Comparison of ENCODE assay signal across 28 cellular contexts in the genomic region with DNA sequence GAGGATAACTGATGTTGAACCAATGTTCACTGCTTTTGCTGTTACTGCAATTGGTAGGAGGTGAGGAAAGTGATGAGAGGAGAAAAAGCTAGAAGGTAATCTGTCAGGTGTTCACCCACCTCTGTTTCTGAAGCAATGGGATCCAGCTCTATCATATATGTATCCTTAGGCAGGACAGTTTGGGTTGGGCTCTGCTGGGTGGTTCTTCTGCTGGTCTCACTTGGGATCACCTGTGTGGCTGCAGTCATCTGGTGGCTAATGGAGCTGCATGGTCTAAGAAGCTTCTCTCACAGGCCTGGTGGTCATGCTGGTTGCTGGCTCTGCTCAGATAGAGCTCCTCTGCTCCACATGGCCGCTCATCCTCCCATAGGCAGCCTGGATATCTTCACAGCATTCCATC.
"Had no signal": no experiment of that assay in that cellular context is flagged by ENCODE, and none has a peak within 500 bp of the region (broad histone marks: within the 10 kb centered on the region; RNA-seq: fewer than 3 reads in every experiment).

No MANE protein-coding gene starts in this region.

- H3K27me3 ChIP-seq: stomach, testis, thyroid gland, tibial nerve, upper lobe of left lung, upper lobe of right lung, uterus, vagina had no signal

- H3K4me3 Mint-ChIP-seq: stimulated activated effector memory CD8-positive, alpha-beta T cell treated with anti-CD3 and anti-CD28 coated beads, Interleukin-12 subunit alpha, Interleukin-12 subunit beta, amount 100 ng/mL, for 72 hours; stimulated activated memory B cell treated with anti-CD40 and anti-IgM and Interleukin-4, amounts not matched to agents 10 μg/mL and 1 μg/mL and 100 μg/mL, for 72 hours; stimulated activated naive B cell treated with anti-CD40 and anti-IgM and Interleukin-4, amounts not matched to agents 10 μg/mL and 1 μg/mL and 100 μg/mL, for 72 hours; stimulated activated naive CD8-positive, alpha-beta T cell treated with anti-CD3 and anti-CD28 coated beads, Interleukin-15, amount 100 ng/mL, for 72 hours; stimulated activated naive CD8-positive, alpha-beta T cell treated with anti-CD3 and anti-CD28 coated beads, Interleukin-15, Interleukin-2, amounts not matched to agents 100 ng/mL and 50 ng/mL, for 24 hours; type B pancreatic cell had no signal

- H3K36me3 ChIP-seq: stomach, suprapubic skin, thoracic aorta, thyroid gland, tibial nerve, transverse colon, upper lobe of left lung, upper lobe of right lung, uterus, vagina had no signal

- H3K4me3 ChIP-seq: stomach, suprapubic skin, testis, thoracic aorta, thyroid gland, tibial nerve, transverse colon, upper lobe of left lung, upper lobe of right lung, uterus, vagina had no signal

- H3K4me1 ChIP-seq: suprapubic skin, testis, tibial nerve, transverse colon, upper lobe of left lung, upper lobe of right lung, uterus, vagina had no signal

- H3K4me1 Mint-ChIP-seq: stimulated activated effector memory CD8-positive, alpha-beta T cell treated with anti-CD3 and anti-CD28 coated beads, Interleukin-12 subunit alpha, Interleukin-12 subunit beta, amount 100 ng/mL, for 72 hours; stimulated activated memory B cell treated with anti-CD40 and anti-IgM and Interleukin-4, amounts not matched to agents 10 μg/mL and 1 μg/mL and 100 μg/mL, for 72 hours; stimulated activated naive CD8-positive, alpha-beta T cell treated with anti-CD3 and anti-CD28 coated beads, Interleukin-15, amount 100 ng/mL, for 72 hours had no signal

- H3K36me3 Mint-ChIP-seq: stimulated activated effector memory CD8-positive, alpha-beta T cell treated with anti-CD3 and anti-CD28 coated beads, Interleukin-12 subunit alpha, Interleukin-12 subunit beta, amount 100 ng/mL, for 72 hours; stimulated activated memory B cell treated with anti-CD40 and anti-IgM and Interleukin-4, amounts not matched to agents 10 μg/mL and 1 μg/mL and 100 μg/mL, for 72 hours; type B pancreatic cell had no signal

- ATAC-seq: stimulated activated effector memory CD8-positive, alpha-beta T cell treated with anti-CD3 and anti-CD28 coated beads, Interleukin-12 subunit alpha, Interleukin-12 subunit beta, amount 100 ng/mL, for 72 hours; stimulated activated memory B cell treated with anti-CD40 and anti-IgM and Interleukin-4, amounts not matched to agents 10 μg/mL and 1 μg/mL and 100 μg/mL, for 72 hours; stimulated activated naive B cell treated with anti-CD40 and anti-IgM and Interleukin-4, amounts not matched to agents 10 μg/mL and 1 μg/mL and 100 μg/mL, for 72 hours; stimulated activated naive CD8-positive, alpha-beta T cell treated with anti-CD3 and anti-CD28 coated beads, Interleukin-15, amount 100 ng/mL, for 72 hours; stimulated activated naive CD8-positive, alpha-beta T cell treated with anti-CD3 and anti-CD28 coated beads, Interleukin-15, Interleukin-2, amounts not matched to agents 100 U/mL and 50 U/mL, for 24 hours; upper lobe of right lung had no signal

- H3K27ac ChIP-seq: stomach, suprapubic skin, testis, thoracic aorta, thyroid gland, tibial nerve, transverse colon, upper lobe of left lung, upper lobe of right lung, uterus, vagina had no signal

- DNase-seq: stimulated activated CD4-positive, alpha-beta T cell treated with anti-CD3 and anti-CD28 coated beads, Interleukin-2, amount 100 ng/mL, for 48 hours; stimulated activated CD4-positive, alpha-beta T cell treated with anti-CD3 and anti-CD28 coated beads, Interleukin-4, amount 100 ng/mL, for 1 hour; stimulated activated CD4-positive, alpha-beta T cell treated with anti-CD3 and anti-CD28 coated beads, Interleukin-4, amount 100 ng/mL, for 24 hours; stimulated activated CD4-positive, alpha-beta T cell treated with anti-CD3 and anti-CD28 coated beads, Interleukin-4, amount 100 ng/mL, for 4 hours; stimulated activated CD8-positive, alpha-beta memory T cell treated with anti-CD3 and anti-CD28 coated beads, Interleukin-4, amount 100 ng/mL, for 48 hours; stimulated activated naive B cell treated with anti-CD40 and anti-IgM and Interleukin-4, amounts not matched to agents 10 μg/mL and 1 μg/mL and 100 μg/mL, for 72 hours; stimulated activated naive CD4-positive, alpha-beta T cell; stimulated activated naive CD4-positive, alpha-beta T cell treated with Interleukin-2 at 50 U/mL for 16 hours; stimulated activated naive CD8-positive, alpha-beta T cell treated with anti-CD3 and anti-CD28 coated beads, Interleukin-15, amount 100 ng/mL, for 72 hours; stimulated activated naive CD8-positive, alpha-beta T cell treated with anti-CD3 and anti-CD28 coated beads, Interleukin-15, Interleukin-2, amounts not matched to agents 100 U/mL and 50 U/mL, for 24 hours; stomach; substantia nigra; testis; thyroid gland; transverse colon; trophoblast cell; upper lobe of left lung; upper lobe of right lung; uterus had no signal

- H3K9me3 ChIP-seq: testis, thyroid gland, vagina had no signal

- FAIRE-seq: urothelium cell line had no signal

- H3K27ac Mint-ChIP-seq: stimulated activated effector memory CD8-positive, alpha-beta T cell treated with anti-CD3 and anti-CD28 coated beads, Interleukin-12 subunit alpha, Interleukin-12 subunit beta, amount 100 ng/mL, for 72 hours; stimulated activated memory B cell treated with anti-CD40 and anti-IgM and Interleukin-4, amounts not matched to agents 10 μg/mL and 1 μg/mL and 100 μg/mL, for 72 hours; stimulated activated naive B cell treated with anti-CD40 and anti-IgM and Interleukin-4, amounts not matched to agents 10 μg/mL and 1 μg/mL and 100 μg/mL, for 72 hours; stimulated activated naive CD8-positive, alpha-beta T cell treated with anti-CD3 and anti-CD28 coated beads, Interleukin-15, amount 100 ng/mL, for 72 hours; stimulated activated naive CD8-positive, alpha-beta T cell treated with anti-CD3 and anti-CD28 coated beads, Interleukin-15, Interleukin-2, amounts not matched to agents 100 ng/mL and 50 ng/mL, for 24 hours; type B pancreatic cell had no signal
